ENCODE assay signal across 7 cellular contexts in genomic region chr2:204337638-204338037, GRCh38.
"Had no signal": no experiment of that assay in that cellular context is flagged by ENCODE, and none has a peak within 500 bp of the region (broad histone marks: within the 10 kb centered on the region; RNA-seq: fewer than 3 reads in every experiment).

No MANE protein-coding gene starts in this region.

- H3K4me3 ChIP-seq: GM23338 had no signal

- DNase-seq: H9, HCEC 1CT, Kasumi-1, KG1 had no signal

- ATAC-seq: GM23338 had no signal

- H2AFZ ChIP-seq: GM23338 had no signal

- H3K4me2 ChIP-seq: GM23338 had no signal

- FAIRE-seq: H1, H54 had no signal
